ENCODE assay signal across 15 cellular contexts in genomic region chr18:48336332-48336731, GRCh38.
A peak's percentile ranks its signal among the peaks of the same experiment; 100 is the strongest.
DNase-seq lines count a peak whose midpoint lies in the region; ATAC-seq, FAIRE-seq and TF ChIP-seq lines count a peak whose summit lies in the region.
"Had no signal": no experiment of that assay in that cellular context is flagged by ENCODE, and none has a peak within 500 bp of the region (broad histone marks: within the 10 kb centered on the region; RNA-seq: fewer than 3 reads in every experiment).

No MANE protein-coding gene starts in this region.

- no peak overlapping the region for H3K4me3 Mint-ChIP-seq in WTC11
- H3K4me3 Mint-ChIP-seq in glutamatergic neuron (ENCODE audit: unreplicated experiment), result no peak overlapping the region
- H3K4me3 Mint-ChIP-seq: activated T-cell treated with anti-CD3 and anti-CD28 coated beads, Interleukin-2, amount 50 U/mL, for 4 hours had no signal

- no peaks in the 10 kb centered on the region for H3K79me2 ChIP-seq in keratinocyte (ENCODE audit: control insufficient read depth, insufficient read depth, low read length)

- H3K4me1 Mint-ChIP-seq in WTC11 (peaks cover 23% of the 10 kb centered on the region), glutamatergic neuron (ENCODE audit: low read depth, unreplicated experiment) (peaks cover 27% of the 10 kb centered on the region)

- no peak for DNase-seq in left cardiac atrium
- no peak for DNase-seq in cardiac septum (ENCODE audit: low spot score)
- no peak for DNase-seq in WTC11 (ENCODE audit: low spot score)
- no peak for DNase-seq in keratinocyte (ENCODE audit: low read depth, low spot score)
- DNase-seq in upper lobe of left lung, result no peak
- DNase-seq in COR-L47 (lab: John Stamatoyannopoulos, UW), result no peak
- no peak for DNase-seq in glutamatergic neuron
- DNase-seq in SIG-M5 (lab: John Stamatoyannopoulos, UW), result no peak
- DNase-seq: ACHN; activated T-cell treated with anti-CD3 and anti-CD28 coated beads, Interleukin-2, amount 50 U/mL, for 4 hours; effector memory CD4-positive, alpha-beta T cell; NCI-H446; stimulated activated CD4-positive, alpha-beta T cell treated with anti-CD3 and anti-CD28 coated beads, Interleukin-15, amount 100 ng/mL, for 24 hours had no signal

- H3K27ac Mint-ChIP-seq in WTC11 (no peak overlapping the region), glutamatergic neuron (ENCODE audit: unreplicated experiment) (no peak overlapping the region)

- dilution Hi-C loops in keratinocyte (cut with MboI; ENCODE audit: extremely low pct_ligation_motif_present, low sequenced_read_pairs), result loop anchor here (10.0 kb wide), 1 partner anchor 58 kb away; no protein-coding TSS in a partner anchor

- CTCF ChIA-PET in WTC11 (lab: Charles Lee), result interaction anchor here (0.8 to 1.5 kb wide), 6 partner anchors 9 to 109 kb away, joined by 3 to 10 read pairs (median 4); no protein-coding TSS in a partner anchor

- H3K36me3 Mint-ChIP-seq in WTC11, result no peaks in the 10 kb centered on the region
- peaks cover under 1% of the 10 kb centered on the region for H3K36me3 Mint-ChIP-seq in glutamatergic neuron (ENCODE audit: unreplicated experiment)

- H3K27me3 Mint-ChIP-seq in WTC11 (ENCODE audit: low read depth) (no peaks in the 10 kb centered on the region), glutamatergic neuron (ENCODE audit: unreplicated experiment) (no peaks in the 10 kb centered on the region)

- TF ChIP-seq CTCF in WTC11 (IDR thresholded peaks at IDR 0.05), result no peak
- peak; percentile 28 to 57 (median 35) for TF ChIP-seq CTCF in keratinocyte (optimal IDR thresholded peaks at IDR 0.05 in 1 of 3, IDR thresholded peaks at IDR 0.05 in 1 of 3, conservative IDR thresholded peaks at IDR 0.05 in 1 of 3; ENCODE audit: extremely low read depth in 1 of 3, insufficient read depth in 2 of 3, low read length in 3 of 3)
- peak in 3 of 6 experiments; percentile 18 to 41 (median 21) for TF ChIP-seq CTCF in upper lobe of left lung (IDR thresholded peaks at IDR 0.05)
- TF ChIP-seq CTCF in glutamatergic neuron (IDR thresholded peaks at IDR 0.05; ENCODE audit: partially characterized antibody, unreplicated experiment), result no peak

- no peaks in the 10 kb centered on the region for H3K9me3 Mint-ChIP-seq in WTC11
- H3K9me3 Mint-ChIP-seq in glutamatergic neuron (ENCODE audit: unreplicated experiment), result peaks cover 3% of the 10 kb centered on the region
- H3K9me3 Mint-ChIP-seq: activated T-cell treated with anti-CD3 and anti-CD28 coated beads, Interleukin-2, amount 50 U/mL, for 4 hours had no signal

- H3K9me3 ChIP-seq in keratinocyte (ENCODE audit: control insufficient read depth, low read depth, low read length), result no peaks in the 10 kb centered on the region
- no peaks in the 10 kb centered on the region for H3K9me3 ChIP-seq in upper lobe of left lung
- H3K9me3 ChIP-seq: uterus had no signal

- POLR2A ChIA-PET in WTC11 (lab: Charles Lee), result interaction anchor here (0.5 kb wide), 1 partner anchor 298 kb away, joined by 3 read pairs; no protein-coding TSS in a partner anchor

- H3K4me1 ChIP-seq in keratinocyte (ENCODE audit: control insufficient read depth, extremely low read depth, insufficient read depth, low read length), result no peaks in the 10 kb centered on the region
- peaks cover 4 to 20% (median 16%) of the 10 kb centered on the region in 4 donors for H3K4me1 ChIP-seq in upper lobe of left lung
- H3K4me1 ChIP-seq: uterus had no signal

- intact Hi-C loops in left cardiac atrium (cut with DNase I) (loop anchor here in 1 of 2 donors (10.0 kb wide), 1 partner anchor 302 kb away; no protein-coding TSS in a partner anchor), cardiac septum (cut with DNase I) (no loop called here)

- H4K20me1 ChIP-seq in keratinocyte (ENCODE audit: control insufficient read depth, extremely low read depth, insufficient read depth, low read length), result no peaks in the 10 kb centered on the region

- H3K36me3 ChIP-seq in keratinocyte (ENCODE audit: control insufficient read depth in 2 of 2, extremely low read depth in 1 of 2, insufficient read depth in 2 of 2, low read length in 2 of 2) (no peaks in the 10 kb centered on the region), upper lobe of left lung (no peaks in the 10 kb centered on the region)
- H3K36me3 ChIP-seq: uterus had no signal

- no peak overlapping the region for H3K4me2 ChIP-seq in keratinocyte (ENCODE audit: control insufficient read depth, extremely low read depth, insufficient read depth, low read depth, low read length)

- ATAC-seq in left cardiac atrium, result peak; percentile 45 to 76
- ATAC-seq in WTC11, result peak; percentile 14; the same call in 1 of the 2 replicates
- peak; percentile 37 to 72 for ATAC-seq in upper lobe of left lung (ENCODE audit: low FRiP score in 2 of 2)
- ATAC-seq: activated CD4-positive, CD25-positive, alpha-beta regulatory T cell treated with anti-CD3 and anti-CD28 coated beads, Interleukin-2, amount 50 U/mL, for 24 hours; activated T-cell treated with anti-CD3 and anti-CD28 coated beads, Interleukin-2, amount 50 U/mL, for 4 hours had no signal

- H3K27ac ChIP-seq in keratinocyte (ENCODE audit: control insufficient read depth, insufficient read depth, low read length) (no peak overlapping the region), upper lobe of left lung (peak overlapping the region; percentile 57 to 65 (median 62))
- H3K27ac ChIP-seq: uterus had no signal

- H3K9me1 ChIP-seq in keratinocyte (ENCODE audit: control insufficient read depth, extremely low read depth, insufficient read depth, low read length), result no peaks in the 10 kb centered on the region

- FAIRE-seq in keratinocyte (lab: Jason Lieb, UNC), result peak; percentile 34

- 63 to 71% methylated on average over 8 of the region's 8 CpGs for WGBS in upper lobe of left lung, 2 donors

- TF ChIP-seq POLR2A in upper lobe of left lung (IDR thresholded peaks at IDR 0.05), result no peak

- no peak overlapping the region for H3K9ac ChIP-seq in keratinocyte (ENCODE audit: control insufficient read depth, extremely low read depth, insufficient read depth, low read length)

- H3K27me3 ChIP-seq in keratinocyte (ENCODE audit: control insufficient read depth, extremely low read depth, insufficient read depth, low read length) (no peaks in the 10 kb centered on the region), upper lobe of left lung (no peaks in the 10 kb centered on the region)
- H3K27me3 ChIP-seq: uterus had no signal

- H3K4me3 ChIP-seq in keratinocyte (ENCODE audit: control insufficient read depth in 2 of 3, extremely low read depth in 1 of 3, insufficient read depth in 2 of 3, low read depth in 1 of 3, low read length in 3 of 3) (no peak overlapping the region), upper lobe of left lung (no peak overlapping the region)
- H3K4me3 ChIP-seq: uterus had no signal

- TF ChIP-seq EP300 in upper lobe of left lung (IDR thresholded peaks at IDR 0.05), result no peak

- H2AFZ ChIP-seq in keratinocyte (ENCODE audit: control insufficient read depth, low read length), result no peak overlapping the region

TF ChIP-seq in WTC11, 78 proteins besides CTCF, POLR2A, EP300 and RAD21:
- no peak for TF ChIP-seq E2F5 (CRISPR knock-in tag; IDR thresholded peaks at IDR 0.05)

Comparison
In these comparisons a context has a peak if more than half of its experiments do, and no peak if none do; other contexts are left out.
1. CTCF ChIP-seq: peak in keratinocyte (3 of 3); none in WTC11 (single experiment) and glutamatergic neuron (single experiment).
2. Peak in every context shown above with its lines, with median percentiles within 50 percentile points of each other: ATAC-seq.